ENCODE assay signal across 1 cellular context in genomic region chr7:30403477-30403876, GRCh38.
TF ChIP-seq lines count a peak whose summit lies in the region.

No MANE protein-coding gene starts in this region.

TF ChIP-seq in GM23338, 12 proteins besides CTCF, POLR2A, EP300 and RAD21 (continued from another document):
- no peak for TF ChIP-seq ZNF462 (CRISPR knock-in tag; IDR thresholded peaks at IDR 0.05)
- no peak for TF ChIP-seq STAT1 (IDR thresholded peaks at IDR 0.05; ENCODE audit: unreplicated experiment)
- TF ChIP-seq EZH2 (IDR thresholded peaks at IDR 0.05; ENCODE audit: low read depth, unreplicated experiment), result no peak
- TF ChIP-seq JUNB (IDR thresholded peaks at IDR 0.05; ENCODE audit: unreplicated experiment), result no peak
- no peak for TF ChIP-seq REST (IDR thresholded peaks at IDR 0.05; ENCODE audit: unreplicated experiment)
- TF ChIP-seq ZNF331 (CRISPR knock-in tag; IDR thresholded peaks at IDR 0.05; ENCODE audit: low read depth), result no peak
